8 cellular contexts compared by ENCODE assay signal in the genomic region with DNA sequence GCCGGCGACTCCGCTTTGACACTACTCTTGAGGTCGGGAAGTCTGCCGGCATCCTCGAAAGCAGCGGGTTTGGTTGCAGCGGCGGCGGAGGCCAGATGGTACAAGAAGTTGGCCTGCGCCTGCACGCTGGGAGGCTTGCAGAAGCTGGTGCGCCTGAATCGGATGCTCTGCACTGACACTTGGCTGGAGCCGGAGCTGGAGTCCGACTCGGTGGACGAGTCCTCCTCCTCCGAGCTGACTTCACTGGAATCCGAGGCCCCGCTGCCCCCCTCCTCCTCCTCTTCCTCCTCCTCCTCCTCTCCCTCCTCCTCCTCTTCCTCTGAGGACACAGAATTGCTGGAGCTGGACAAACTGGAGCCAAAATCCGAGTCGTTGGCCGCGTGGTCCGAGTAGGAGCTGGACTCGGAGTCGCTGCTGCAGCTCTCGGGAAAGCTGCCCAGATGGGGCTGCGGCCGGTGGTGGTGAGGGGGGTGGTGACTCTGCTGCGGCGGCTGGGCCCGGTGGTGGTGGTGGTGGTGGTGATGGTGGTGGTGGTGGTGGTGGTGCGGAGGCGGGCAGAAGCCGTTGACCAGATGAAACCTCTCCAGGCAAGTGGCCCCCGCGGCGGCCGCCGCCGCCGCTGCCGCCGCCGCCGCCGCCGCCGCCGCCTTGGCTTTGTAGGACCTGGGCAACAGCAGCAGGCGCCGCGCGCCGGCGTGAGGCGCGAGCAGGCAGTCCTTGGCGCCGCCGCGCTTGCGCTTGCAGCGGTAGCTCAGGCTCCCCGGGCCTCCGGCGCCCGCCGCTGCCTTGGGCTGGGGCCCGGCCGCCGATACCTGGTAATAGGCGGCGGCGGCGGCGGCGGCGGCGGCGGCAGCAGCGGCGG. TPM values are rescaled to one million over a fixed set of nuclear protein-coding genes. Genes with fewer than 3 reads are reported as not detected.
DNase-seq lines count a peak whose midpoint lies in the region; ATAC-seq and TF ChIP-seq lines count a peak whose summit lies in the region.

No MANE protein-coding gene starts in this region.

- intact Hi-C loops in testis (cut with DNase I; ENCODE audit: low total_unique reads), result no loop called here

- no peak overlapping the region for H2AK5ac ChIP-seq in mesenchymal stem cell (ENCODE audit: low read length, severe bottlenecking)

- DNase-seq in GM03348 (ENCODE audit: low spot score), result peak; percentile 72
- DNase-seq in Jurkat, Clone E6-1 (ENCODE audit: low read depth, low spot score), result no peak
- DNase-seq in activated CD4-positive, alpha-beta T cell treated with anti-CD3 and anti-CD28 coated beads, Interleukin-2, amount 50 U/mL, for 1 hour, result peak; percentile 51
- peak; percentile 76 for DNase-seq in mesenchymal stem cell
- peak; percentile 80 for DNase-seq in testis
- DNase-seq in AML-193 (lab: John Stamatoyannopoulos, UW), result no peak

- H3K4ac ChIP-seq in mesenchymal stem cell (ENCODE audit: low read depth in 1 of 2, low read length in 2 of 2), result peak overlapping the region; percentile 85 to 99

- ATAC-seq in GM21737 (IDR thresholded peaks at IDR 0.05; ENCODE audit: unreplicated experiment), result peak; percentile 64

- no peaks in the 10 kb centered on the region for H3K36me3 ChIP-seq in endocrine pancreas (ENCODE audit: control insufficient read depth, insufficient read depth, low read length)
- no peaks in the 10 kb centered on the region for H3K36me3 ChIP-seq in mesenchymal stem cell (ENCODE audit: control insufficient read depth in 1 of 2, insufficient read depth in 2 of 2, low read depth in 1 of 2, low read length in 2 of 2)
- H3K36me3 ChIP-seq in testis (ENCODE audit: low read depth, missing control alignments), result no peaks in the 10 kb centered on the region

- H3K18ac ChIP-seq in mesenchymal stem cell (ENCODE audit: low read depth in 1 of 2, low read length in 2 of 2), result peak overlapping the region; percentile 86 to 98

- H2BK15ac ChIP-seq in mesenchymal stem cell (ENCODE audit: low read depth, poor library complexity, severe bottlenecking), result peak overlapping the region; percentile 89

- H3K4me3 ChIP-seq in Jurkat, Clone E6-1 (ENCODE audit: low read length), result peak overlapping the region; percentile 57
- peak overlapping the region; percentile 4 for H3K4me3 ChIP-seq in endocrine pancreas (ENCODE audit: control insufficient read depth, insufficient read depth, low read length)
- peak overlapping the region; percentile 73 to 86 for H3K4me3 ChIP-seq in mesenchymal stem cell (ENCODE audit: insufficient read depth in 1 of 2, low read depth in 1 of 2, low read length in 2 of 2)
- peak overlapping the region; percentile 57 to 70 for H3K4me3 ChIP-seq in testis

- peak overlapping the region; percentile 77 to 91 for H2BK12ac ChIP-seq in mesenchymal stem cell (ENCODE audit: low read length in 2 of 2)

- under 1% methylated on average over 63 of the region's 85 CpGs for whole genome bisulfite sequencing in mesenchymal stem cell
- 0 to 2% methylated on average over 13 to 78 of the region's 85 CpGs for WGBS in testis, 2 donors

- H3K27ac ChIP-seq in mesenchymal stem cell (ENCODE audit: low read length, poor library complexity, severe bottlenecking) (peak overlapping the region; percentile 21), testis (peak overlapping the region; percentile 63 to 88)

- peak overlapping the region; percentile 37 to 76 for H3K23ac ChIP-seq in mesenchymal stem cell (ENCODE audit: low read length in 2 of 2)

- no peak for TF ChIP-seq CTCF in testis (IDR thresholded peaks at IDR 0.05)

- no peaks in the 10 kb centered on the region for H3K4me1 ChIP-seq in endocrine pancreas (ENCODE audit: control insufficient read depth, insufficient read depth, low read length)
- peaks cover 4% of the 10 kb centered on the region for H3K4me1 ChIP-seq in mesenchymal stem cell (ENCODE audit: control insufficient read depth, insufficient read depth, low read depth, low read length)
- peaks cover 27% of the 10 kb centered on the region for H3K4me1 ChIP-seq in testis

- peak overlapping the region; percentile 88 for H2BK120ac ChIP-seq in mesenchymal stem cell (ENCODE audit: low read depth, low read length)

- peak overlapping the region; percentile 33 for H3K9ac ChIP-seq in endocrine pancreas (ENCODE audit: control insufficient read depth, insufficient read depth, low read length)
- peak overlapping the region; percentile 81 for H3K9ac ChIP-seq in mesenchymal stem cell (ENCODE audit: low read length)

- no peak for TF ChIP-seq POLR2A in testis (IDR thresholded peaks at IDR 0.05)

- peak overlapping the region; percentile 68 for H2AFZ ChIP-seq in mesenchymal stem cell (ENCODE audit: low read depth, low read length)

- H4K8ac ChIP-seq in mesenchymal stem cell (ENCODE audit: low read length), result peak overlapping the region; percentile 90

- H3K79me1 ChIP-seq in mesenchymal stem cell (replicated peaks; ENCODE audit: low read length, poor library complexity, severe bottlenecking), result no peaks in the 10 kb centered on the region

- H3K9me3 ChIP-seq in endocrine pancreas (ENCODE audit: control insufficient read depth, low read length) (no peaks in the 10 kb centered on the region), mesenchymal stem cell (ENCODE audit: control insufficient read depth, low read length) (no peaks in the 10 kb centered on the region), testis (no peaks in the 10 kb centered on the region)

- peak overlapping the region; percentile 95 for H4K91ac ChIP-seq in mesenchymal stem cell (ENCODE audit: low read length)

- H3K14ac ChIP-seq in mesenchymal stem cell (ENCODE audit: low read length in 2 of 2), result peak overlapping the region in 1 of 2 experiments; percentile 57

- H3K27me3 ChIP-seq in endocrine pancreas (ENCODE audit: control insufficient read depth, insufficient read depth, low read length) (no peaks in the 10 kb centered on the region), mesenchymal stem cell (ENCODE audit: control insufficient read depth in 1 of 2, insufficient read depth in 1 of 2, low read length in 2 of 2) (no peaks in the 10 kb centered on the region), testis (no peaks in the 10 kb centered on the region)

- H2BK5ac ChIP-seq in mesenchymal stem cell (ENCODE audit: low read depth, low read length, poor library complexity, severe bottlenecking), result peak overlapping the region; percentile 95

- peak overlapping the region; percentile 75 for H3K4me2 ChIP-seq in mesenchymal stem cell (ENCODE audit: low read length, poor library complexity, severe bottlenecking)

RNA-seq across cellular contexts. Expression of gene SKIDA1, which starts 9.0 kb away (rescaled TPM):
- polyA plus RNA-seq in Jurkat, Clone E6-1 (2012; ENCODE audit: insufficient read depth, insufficient read length), result 0.42 TPM
- 1.8 TPM for polyA plus RNA-seq in mesenchymal stem cell (2013, experiment 1 of 2)
- polyA plus RNA-seq in mesenchymal stem cell (2013, experiment 2 of 2), result 1.8 TPM
- total RNA-seq in testis, result 1 to 10 TPM; 6.6 to 6.9 TPM
- 4.7 TPM for polyA plus RNA-seq in testis (ENCODE audit: insufficient read depth, low read depth, low replicate concordance)

RNA-seq across cellular contexts. Expression of gene MLLT10, which starts 17.5 kb away (rescaled TPM):
- polyA plus RNA-seq in Jurkat, Clone E6-1 (2012; ENCODE audit: insufficient read depth, insufficient read length), result 28.5 TPM
- 29.2 TPM for polyA plus RNA-seq in mesenchymal stem cell (2013, experiment 1 of 2)
- polyA plus RNA-seq in mesenchymal stem cell (2013, experiment 2 of 2), result 30.7 TPM
- total RNA-seq in testis, result 100 to 1,000 TPM; 130 to 144 TPM
- 243 TPM for polyA plus RNA-seq in testis (ENCODE audit: insufficient read depth, low read depth, low replicate concordance)

Comparison
In these comparisons a context has a peak if more than half of its experiments do, and no peak if none do; other contexts are left out.
1. DNase-seq: peak in GM03348 (single experiment), activated CD4-positive, alpha-beta T cell treated with anti-CD3 and anti-CD28 coated beads, Interleukin-2, amount 50 U/mL, for 1 hour (single experiment), mesenchymal stem cell (single experiment) and testis (single experiment); none in Jurkat, Clone E6-1 (single experiment) and AML-193 (0 of 2).
2. H3K4me3 ChIP-seq: peak in every context shown above with its lines; median percentile 80 in mesenchymal stem cell; 64 in testis; 57 in Jurkat, Clone E6-1; 4 in endocrine pancreas.